Comparison of ENCODE assay signal across 21 cellular contexts in the genomic region with DNA sequence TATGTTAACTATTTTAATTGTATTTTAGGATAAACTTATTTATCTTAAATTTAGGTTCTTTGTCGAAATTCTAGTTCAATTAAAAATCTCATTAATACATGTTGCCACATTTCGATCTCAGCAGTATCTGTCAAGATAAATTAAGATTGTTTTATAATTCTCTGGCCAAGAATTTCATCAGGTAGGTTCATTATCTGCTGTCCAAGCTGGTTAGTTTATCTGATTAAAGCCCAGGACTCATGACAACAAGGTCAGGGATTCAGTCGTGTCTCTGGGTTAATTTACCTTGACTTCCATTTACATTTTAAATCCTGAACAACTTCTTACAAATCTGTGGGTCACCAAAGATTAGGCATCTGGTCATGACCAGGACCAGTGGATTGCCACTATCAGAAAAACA. TPM values are rescaled to one million over a fixed set of nuclear protein-coding genes. Genes with fewer than 3 reads are reported as not detected.
"Had no signal": no experiment of that assay in that cellular context is flagged by ENCODE, and none has a peak within 500 bp of the region (broad histone marks: within the 10 kb centered on the region; RNA-seq: fewer than 3 reads in every experiment).

No MANE protein-coding gene starts in this region.

- DNase-seq: Kasumi-1, MM.1S, NCI-H1092 treated with DMSO at 0.1 percent for 48 hours, NCI-H1436 treated with DMSO at 0.1 percent for 48 hours, NCI-H1694, NCI-H187 treated with DMSO at 0.1 percent for 48 hours, NCI-H2029 treated with DMSO at 0.1 percent for 48 hours, NCI-H2171 treated with DMSO at 0.1 percent for 48 hours, NCI-H345, NCI-H446 treated with DMSO at 0.1 percent for 48 hours, NCI-H510A treated with DMSO at 0.1 percent for 48 hours, NCI-H526, SHP77, SK-N-SH, SW 1271 had no signal

- H3K4me3 ChIP-seq: K562 had no signal

- H3K9me2 ChIP-seq: SK-N-SH had no signal

- H3K9me3 Mint-ChIP-seq: IgD-negative memory B cell had no signal

- ATAC-seq: K562 had no signal

- H3K27ac ChIP-seq: HL-60, KMS-11, RWPE1 had no signal

- H3K4me3 Mint-ChIP-seq: IgD-negative memory B cell had no signal

- H3K4me2 ChIP-seq: KMS-11, SK-N-SH had no signal

- H3K36me3 Mint-ChIP-seq: IgD-negative memory B cell had no signal

- H3K4me1 Mint-ChIP-seq: IgD-negative memory B cell had no signal

- H3K27ac Mint-ChIP-seq: IgD-negative memory B cell had no signal

- H3K27me3 Mint-ChIP-seq: IgD-negative memory B cell had no signal

RNA-seq across cellular contexts. Expression of a gene that starts 7.6 kb away (rescaled TPM):
- total RNA-seq: SK-MEL-5 had no signal
- polyA plus RNA-seq: K562, SK-N-SH had no signal
